ENCODE assay signal across 9 cellular contexts in genomic region chr1:19504796-19505693, GRCh38. TPM values are rescaled to one million over a fixed set of nuclear protein-coding genes. Genes with fewer than 3 reads are reported as not detected.
DNase-seq lines count a peak whose midpoint lies in the region; ATAC-seq and TF ChIP-seq lines count a peak whose summit lies in the region.
"Had no signal": no experiment of that assay in that cellular context is flagged by ENCODE, and none has a peak within 500 bp of the region (broad histone marks: within the 10 kb centered on the region; RNA-seq: fewer than 3 reads in every experiment).

No MANE protein-coding gene starts in this region.

- H2AFZ ChIP-seq in osteoblast (ENCODE audit: low read length) = peak overlapping the region; percentile 2

- no peaks in the 10 kb centered on the region for H3K9me3 Mint-ChIP-seq in glutamatergic neuron (ENCODE audit: unreplicated experiment)

- peak overlapping the region; percentile 65 for H3K4me2 ChIP-seq in osteoblast (ENCODE audit: insufficient read depth, low read length)

- peak overlapping the region; percentile 0 to 12 (median 9) for H3K4me3 ChIP-seq in esophagus muscularis mucosa
- H3K4me3 ChIP-seq in osteoblast (ENCODE audit: insufficient read depth, low read length) = no peak overlapping the region

- H4K20me1 ChIP-seq in osteoblast (ENCODE audit: insufficient read depth, low read length) = no peaks in the 10 kb centered on the region

- no peak for TF ChIP-seq POLR2A in esophagus muscularis mucosa (IDR thresholded peaks at IDR 0.05; ENCODE audit: low read depth)

- DNase-seq in AG20443 (ENCODE audit: low spot score) (peak; percentile 57), NCI-H2196 treated with DMSO at 0.1 percent for 48 hours (lab: John Stamatoyannopoulos, UW; ENCODE audit: unreplicated experiment) (peak; percentile 76), esophagus muscularis mucosa (ENCODE audit: extremely low spot score) (no peak), osteoblast (ENCODE audit: insufficient read length, low spot score, missing footprints) (no peak), glutamatergic neuron (no peak), posterior cingulate gyrus (no peak), T-helper 1 cell (no peak)
- DNase-seq: stimulated activated naive CD4-positive, alpha-beta T cell treated with Interleukin-2 at 50 U/mL for 16 hours had no signal

- H3K27me3 Mint-ChIP-seq in glutamatergic neuron (ENCODE audit: unreplicated experiment) = no peaks in the 10 kb centered on the region

- TF ChIP-seq CTCF in esophagus muscularis mucosa (IDR thresholded peaks at IDR 0.05) = no peak
- no peak for TF ChIP-seq CTCF in osteoblast (IDR thresholded peaks at IDR 0.05; ENCODE audit: extremely low read depth, low read depth, low read length)
- TF ChIP-seq CTCF in glutamatergic neuron (IDR thresholded peaks at IDR 0.05; ENCODE audit: partially characterized antibody, unreplicated experiment) = no peak

- H3K79me2 ChIP-seq in osteoblast (ENCODE audit: insufficient read depth, low read length) = no peaks in the 10 kb centered on the region

- H3K4me3 Mint-ChIP-seq in glutamatergic neuron (ENCODE audit: unreplicated experiment) = no peak overlapping the region

- H3K4me1 ChIP-seq in esophagus muscularis mucosa (peaks cover 34 to 43% (median 38%) of the 10 kb centered on the region in 4 donors), osteoblast (ENCODE audit: insufficient read depth, low read length) (peaks cover 16% of the 10 kb centered on the region)

- intact Hi-C loops in esophagus muscularis mucosa (cut with DNase I) (no loop called here), posterior cingulate gyrus (cut with DNase I) (no loop called here)

- H3K27me3 ChIP-seq in esophagus muscularis mucosa (no peaks in the 10 kb centered on the region), osteoblast (ENCODE audit: insufficient read depth, low read length) (no peaks in the 10 kb centered on the region)

- H3K4me1 Mint-ChIP-seq in glutamatergic neuron (ENCODE audit: low read depth, unreplicated experiment) = no peaks in the 10 kb centered on the region

- no peaks in the 10 kb centered on the region for H3K36me3 Mint-ChIP-seq in glutamatergic neuron (ENCODE audit: unreplicated experiment)

- no peaks in the 10 kb centered on the region for H3K36me3 ChIP-seq in esophagus muscularis mucosa
- no peaks in the 10 kb centered on the region for H3K36me3 ChIP-seq in osteoblast (ENCODE audit: insufficient read depth, low read length)

- H3K9me3 ChIP-seq in esophagus muscularis mucosa (no peaks in the 10 kb centered on the region), osteoblast (ENCODE audit: low read depth, low read length) (no peaks in the 10 kb centered on the region)

- WGBS in esophagus muscularis mucosa = 18% methylated on average over 6 of the region's 6 CpGs

- no peak for TF ChIP-seq EP300 in esophagus muscularis mucosa (IDR thresholded peaks at IDR 0.05)

- H3K27ac ChIP-seq in esophagus muscularis mucosa (replicated peaks in 1 of 4) (peak overlapping the region; percentile 73 to 87 (median 79)), osteoblast (ENCODE audit: low read depth, low read length) (peak overlapping the region; percentile 64)

- ATAC-seq in GM19463 (IDR thresholded peaks at IDR 0.05; ENCODE audit: unreplicated experiment) = no peak

- no peak overlapping the region for H3K27ac Mint-ChIP-seq in glutamatergic neuron (ENCODE audit: unreplicated experiment)

RNA-seq across cellular contexts. Expression of gene CAPZB, which starts 19.7 kb away (rescaled TPM):
- total RNA-seq in esophagus muscularis mucosa (100 to 1,000 TPM; 186 to 261 (median 203) TPM), osteoblast (217 and 224 TPM in 2 replicates), glutamatergic neuron (ENCODE audit: unreplicated experiment) (326 TPM)

Comparison
In these comparisons a context has a peak if more than half of its experiments do, and no peak if none do; other contexts are left out.
1. DNase-seq: peak in AG20443 (single experiment) and NCI-H2196 treated with DMSO at 0.1 percent for 48 hours (single experiment); none in esophagus muscularis mucosa (single experiment), osteoblast (single experiment), glutamatergic neuron (single experiment), posterior cingulate gyrus (0 of 10) and T-helper 1 cell (0 of 5).